ENCODE assay signal across 9 cellular contexts in the genomic region with DNA sequence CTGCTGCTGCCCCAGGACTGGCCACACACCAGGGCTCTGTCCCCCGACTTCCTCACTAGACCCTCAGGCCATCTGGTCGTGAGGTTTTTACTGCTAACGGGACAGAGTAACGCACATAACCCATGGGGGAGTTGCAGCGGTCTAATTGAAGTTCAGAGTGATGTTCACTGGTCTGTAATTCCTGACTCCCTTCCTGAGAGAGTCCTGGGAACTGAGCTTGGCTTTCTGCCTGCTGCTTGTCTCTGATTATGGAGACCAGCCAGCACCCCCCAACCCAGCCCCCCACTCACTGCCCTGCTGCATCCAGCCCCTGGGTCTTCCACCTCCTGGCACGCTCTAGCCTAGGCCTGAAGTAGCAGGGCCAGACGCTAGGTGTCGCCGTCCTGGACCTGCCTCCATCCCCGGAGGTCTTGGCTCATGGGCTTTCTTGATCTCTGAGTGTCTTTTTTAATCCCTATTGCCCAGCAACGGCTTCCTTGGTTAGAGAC.
DNase-seq lines count a peak whose midpoint lies in the region; ATAC-seq and TF ChIP-seq lines count a peak whose summit lies in the region.
"Had no signal": no experiment of that assay in that cellular context is flagged by ENCODE, and none has a peak within 500 bp of the region (broad histone marks: within the 10 kb centered on the region; RNA-seq: fewer than 3 reads in every experiment).

No MANE protein-coding gene starts in this region.

- peaks cover 10 to 31% of the 10 kb centered on the region in 2 donors for H3K4me1 ChIP-seq in thyroid gland

- H3K9me3 ChIP-seq in thyroid gland, result no peaks in the 10 kb centered on the region
- H3K9me3 ChIP-seq: SJSA1 had no signal

- peak; percentile 50 for ATAC-seq in GM18909 (IDR thresholded peaks at IDR 0.05; ENCODE audit: poor library complexity, unreplicated experiment)
- peak; percentile 59 for ATAC-seq in HG03521 (IDR thresholded peaks at IDR 0.05; ENCODE audit: unreplicated experiment)

- WGBS in thyroid gland, 2 donors, result 22 to 37% methylated on average over 7 to 10 of the region's 11 CpGs

- H3K27me3 ChIP-seq in thyroid gland, result no peaks in the 10 kb centered on the region
- H3K27me3 ChIP-seq: SJSA1 had no signal

- no peaks in the 10 kb centered on the region for H3K9me3 Mint-ChIP-seq in activated naive CD4-positive, alpha-beta T cell treated with anti-CD3 and anti-CD28 coated beads, Interleukin-2, amount 50 U/mL, for 24 hours
- H3K9me3 Mint-ChIP-seq: natural killer cell had no signal

- no peak for TF ChIP-seq POLR2A in thyroid gland (IDR thresholded peaks at IDR 0.05)

- H3K4me3 ChIP-seq in thyroid gland (replicated peaks in 1 of 3), result no peak overlapping the region
- H3K4me3 ChIP-seq: SJSA1 had no signal

- H3K27ac ChIP-seq in thyroid gland, result no peak overlapping the region

- peak in 5 of 6 experiments; percentile 24 to 73 (median 46) for TF ChIP-seq CTCF in thyroid gland (IDR thresholded peaks at IDR 0.05)

- H3K27ac Mint-ChIP-seq in activated naive CD4-positive, alpha-beta T cell treated with anti-CD3 and anti-CD28 coated beads, Interleukin-2, amount 50 U/mL, for 24 hours, result peak overlapping the region; percentile 4
- H3K27ac Mint-ChIP-seq: natural killer cell had no signal

- DNase-seq in iPS-NIHi7 (ENCODE audit: extremely low spot score) (peak; percentile 83), thyroid gland (peak; percentile 57 to 66), A172 (ENCODE audit: low spot score) (no peak), AML-193 (lab: John Stamatoyannopoulos, UW) (no peak)
- DNase-seq: natural killer cell had no signal

- H3K4me1 Mint-ChIP-seq in activated naive CD4-positive, alpha-beta T cell treated with anti-CD3 and anti-CD28 coated beads, Interleukin-2, amount 50 U/mL, for 24 hours, result peaks cover 44% of the 10 kb centered on the region

- H3K4me3 Mint-ChIP-seq in activated naive CD4-positive, alpha-beta T cell treated with anti-CD3 and anti-CD28 coated beads, Interleukin-2, amount 50 U/mL, for 24 hours, result no peak overlapping the region
- H3K4me3 Mint-ChIP-seq: natural killer cell had no signal

- peaks cover 3% of the 10 kb centered on the region for H3K36me3 Mint-ChIP-seq in activated naive CD4-positive, alpha-beta T cell treated with anti-CD3 and anti-CD28 coated beads, Interleukin-2, amount 50 U/mL, for 24 hours
- H3K36me3 Mint-ChIP-seq: natural killer cell had no signal

- H3K27me3 Mint-ChIP-seq in activated naive CD4-positive, alpha-beta T cell treated with anti-CD3 and anti-CD28 coated beads, Interleukin-2, amount 50 U/mL, for 24 hours, result no peaks in the 10 kb centered on the region

- intact Hi-C loops in thyroid gland (cut with DNase I), result loop anchor here (10.0 kb wide), 1 partner anchor 307 kb away; no protein-coding TSS in a partner anchor

- H3K36me3 ChIP-seq in thyroid gland, result no peaks in the 10 kb centered on the region
- H3K36me3 ChIP-seq: SJSA1 had no signal

Comparison
In these comparisons a context has a peak if more than half of its experiments do, and no peak if none do; other contexts are left out.
1. DNase-seq: peak in iPS-NIHi7 (single experiment) and thyroid gland (2 of 2); none in A172 (single experiment) and AML-193 (0 of 2).